In the genomic region with DNA sequence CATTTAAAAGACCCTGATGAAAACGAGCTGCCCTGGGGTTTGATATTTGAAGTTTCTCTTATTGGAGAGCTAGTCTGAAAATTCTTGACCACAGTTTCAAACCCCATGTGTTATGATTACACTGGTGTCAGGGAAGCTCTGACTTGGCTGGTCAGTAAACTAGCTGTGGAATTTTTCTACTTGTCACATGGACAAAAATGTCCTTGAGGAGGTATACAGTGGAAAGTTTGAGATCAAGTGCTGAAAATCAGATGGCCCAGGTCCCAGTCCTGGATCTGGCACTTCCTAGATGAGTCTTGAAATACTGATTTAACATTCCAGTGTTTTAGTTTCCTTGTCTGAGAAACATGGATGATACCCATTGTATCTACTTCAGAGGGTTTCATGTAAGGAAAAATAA, we compare ENCODE assay signal across 20 cellular contexts. TPM values are rescaled to one million over a fixed set of nuclear protein-coding genes. Genes with fewer than 3 reads are reported as not detected.
"Had no signal": no experiment of that assay in that cellular context is flagged by ENCODE, and none has a peak within 500 bp of the region (broad histone marks: within the 10 kb centered on the region; RNA-seq: fewer than 3 reads in every experiment).

No MANE protein-coding gene starts in this region.

- ATAC-seq: activated CD4-positive, CD25-positive, alpha-beta regulatory T cell treated with anti-CD3 and anti-CD28 coated beads, Interleukin-2, amount 50 U/mL, for 24 hours; esophagus mucosa; naive thymus-derived CD4-positive, alpha-beta T cell; sciatic nerve; stimulated activated naive B cell treated with anti-CD40 and anti-IgM and Interleukin-4, amounts not matched to agents 10 μg/mL and 1 μg/mL and 100 μg/mL, for 72 hours had no signal

- H3K9me3 Mint-ChIP-seq: activated CD4-positive, alpha-beta T cell treated with anti-CD3 and anti-CD28 coated beads, Interleukin-2, amount 10 ng/mL, durations not matched to agents 7 days and 5 days had no signal

- H3K4me3 Mint-ChIP-seq: activated CD4-positive, alpha-beta T cell treated with anti-CD3 and anti-CD28 coated beads, Interleukin-2, amount 10 ng/mL, durations not matched to agents 7 days and 5 days; activated naive CD4-positive, alpha-beta T cell treated with anti-CD3 and anti-CD28 coated beads, Interleukin-2, amount 10 ng/mL, durations not matched to agents 7 days and 5 days; naive thymus-derived CD4-positive, alpha-beta T cell; neural progenitor cell; stimulated activated naive B cell treated with anti-CD40 and anti-IgM and Interleukin-4, amounts not matched to agents 10 μg/mL and 1 μg/mL and 100 μg/mL, for 72 hours had no signal

- H3K36me3 Mint-ChIP-seq: activated naive CD4-positive, alpha-beta T cell treated with anti-CD3 and anti-CD28 coated beads, Interleukin-2, amount 10 ng/mL, durations not matched to agents 7 days and 5 days; naive thymus-derived CD4-positive, alpha-beta T cell; neural progenitor cell; stimulated activated naive B cell treated with anti-CD40 and anti-IgM and Interleukin-4, amounts not matched to agents 10 μg/mL and 1 μg/mL and 100 μg/mL, for 72 hours had no signal

- H3K27me3 ChIP-seq: ascending aorta, gastrocnemius medialis, neural progenitor cell had no signal

- H3K27me3 Mint-ChIP-seq: activated CD4-positive, alpha-beta T cell treated with anti-CD3 and anti-CD28 coated beads, Interleukin-2, amount 10 ng/mL, durations not matched to agents 7 days and 5 days; activated naive CD4-positive, alpha-beta T cell treated with anti-CD3 and anti-CD28 coated beads, Interleukin-2, amount 10 ng/mL, durations not matched to agents 7 days and 5 days; stimulated activated naive B cell treated with anti-CD40 and anti-IgM and Interleukin-4, amounts not matched to agents 10 μg/mL and 1 μg/mL and 100 μg/mL, for 72 hours had no signal

- H3K9me3 ChIP-seq: ascending aorta, gastrocnemius medialis, psoas muscle had no signal

- H3K27ac ChIP-seq: ascending aorta, neural progenitor cell, psoas muscle had no signal

- H3K27ac Mint-ChIP-seq: activated CD4-positive, alpha-beta T cell treated with anti-CD3 and anti-CD28 coated beads, Interleukin-2, amount 10 ng/mL, durations not matched to agents 7 days and 5 days; activated naive CD4-positive, alpha-beta T cell treated with anti-CD3 and anti-CD28 coated beads, Interleukin-2, amount 10 ng/mL, durations not matched to agents 7 days and 5 days; naive thymus-derived CD4-positive, alpha-beta T cell; neural progenitor cell; stimulated activated naive B cell treated with anti-CD40 and anti-IgM and Interleukin-4, amounts not matched to agents 10 μg/mL and 1 μg/mL and 100 μg/mL, for 72 hours had no signal

- H3K4me2 ChIP-seq: neural progenitor cell had no signal

- H2AFZ ChIP-seq: neural progenitor cell had no signal

- H3K4me1 Mint-ChIP-seq: activated CD4-positive, alpha-beta T cell treated with anti-CD3 and anti-CD28 coated beads, Interleukin-2, amount 10 ng/mL, durations not matched to agents 7 days and 5 days; activated naive CD4-positive, alpha-beta T cell treated with anti-CD3 and anti-CD28 coated beads, Interleukin-2, amount 10 ng/mL, durations not matched to agents 7 days and 5 days; naive thymus-derived CD4-positive, alpha-beta T cell; neural progenitor cell; stimulated activated naive B cell treated with anti-CD40 and anti-IgM and Interleukin-4, amounts not matched to agents 10 μg/mL and 1 μg/mL and 100 μg/mL, for 72 hours had no signal

- DNase-seq: activated CD4-positive, alpha-beta T cell treated with anti-CD3 and anti-CD28 coated beads, Interleukin-2, amount 10 ng/mL, durations not matched to agents 7 days and 5 days; activated CD8-positive, alpha-beta memory T cell treated with anti-CD3 and anti-CD28 coated beads, Interleukin-2, amount 50 U/mL, for 4 hours; activated effector memory CD4-positive, alpha-beta T cell treated with Interleukin-2 at 50 U/mL for 16 hours; activated naive CD4-positive, alpha-beta T cell treated with anti-CD3 and anti-CD28 coated beads, Interleukin-2, amount 10 ng/mL, durations not matched to agents 7 days and 5 days; activated T-cell treated with anti-CD3 and anti-CD28 coated beads, Interleukin-2, amount 50 U/mL, for 48 hours; cortex of kidney; effector CD4-positive, alpha-beta T cell; gastrocnemius medialis; head of caudate nucleus; kidney glomerular epithelial cell; mesendoderm; naive thymus-derived CD4-positive, alpha-beta T cell; psoas muscle; stimulated activated naive B cell treated with anti-CD40 and anti-IgM and Interleukin-4, amounts not matched to agents 10 μg/mL and 1 μg/mL and 100 μg/mL, for 72 hours had no signal

- H3K4me3 ChIP-seq: ascending aorta, gastrocnemius medialis, neural progenitor cell, psoas muscle had no signal

- H3K36me3 ChIP-seq: ascending aorta, gastrocnemius medialis, neural progenitor cell had no signal

- H3K9ac ChIP-seq: neural progenitor cell had no signal

- H3K4me1 ChIP-seq: ascending aorta, gastrocnemius medialis, neural progenitor cell, psoas muscle had no signal

RNA-seq across cellular contexts. Expression of gene SOX9, which starts 30.7 kb away (rescaled TPM):
- total RNA-seq: activated CD4-positive, alpha-beta T cell treated with anti-CD3 and anti-CD28 coated beads, Interleukin-2, amount 10 ng/mL, durations not matched to agents 7 days and 5 days; naive thymus-derived CD4-positive, alpha-beta T cell; T-helper 1 cell treated with Interleukin-12 subunit alpha and Interleukin-12 subunit beta and Interleukin-4 antibody, amounts not matched to agents 30 ng/mL and 1 ng/mL, for 36 hours had no signal
- polyA plus RNA-seq: naive thymus-derived CD4-positive, alpha-beta T cell had no signal
